Comparison of ENCODE assay signal across 8 cellular contexts in genomic region chr1:72283204-72284083, GRCh38. TPM values are rescaled to one million over a fixed set of nuclear protein-coding genes. Genes with fewer than 3 reads are reported as not detected.
DNase-seq lines count a peak whose midpoint lies in the region; ATAC-seq and TF ChIP-seq lines count a peak whose summit lies in the region.

No MANE protein-coding gene starts in this region.

- no peak for TF ChIP-seq CTCF in esophagus squamous epithelium (IDR thresholded peaks at IDR 0.05)

- 0 to 6% methylated on average over 42 to 48 of the region's 59 CpGs for WGBS in esophagus squamous epithelium, 2 donors
- whole genome bisulfite sequencing in thymus = under 1% methylated on average over 59 of the region's 59 CpGs

- H3K36me3 Mint-ChIP-seq in activated CD4-positive, alpha-beta memory T cell treated with anti-CD3 and anti-CD28 coated beads, Interleukin-2, amount 10 ng/mL, durations not matched to agents 7 days and 5 days (ENCODE audit: low read depth) = no peaks in the 10 kb centered on the region

- peaks cover 13% of the 10 kb centered on the region for H3K4me1 Mint-ChIP-seq in activated CD4-positive, alpha-beta memory T cell treated with anti-CD3 and anti-CD28 coated beads, Interleukin-2, amount 10 ng/mL, durations not matched to agents 7 days and 5 days

- POLR2A ChIA-PET in activated CD4-positive, alpha-beta memory T cell treated with anti-CD3 and anti-CD28 coated beads, Interleukin-2, amount 10 ng/mL, durations not matched to agents 7 days and 5 days (lab: Charles Lee) = no interaction called here

- H3K9me3 ChIP-seq in esophagus squamous epithelium (no peaks in the 10 kb centered on the region), mononuclear cell (ENCODE audit: low read depth, low read length) (no peaks in the 10 kb centered on the region), thymus (ENCODE audit: control insufficient read depth) (no peaks in the 10 kb centered on the region)

- H3K36me3 ChIP-seq in esophagus squamous epithelium (no peaks in the 10 kb centered on the region), thymus (ENCODE audit: control insufficient read depth, insufficient read depth) (no peaks in the 10 kb centered on the region)

- H3K27ac Mint-ChIP-seq in activated CD4-positive, alpha-beta memory T cell treated with anti-CD3 and anti-CD28 coated beads, Interleukin-2, amount 10 ng/mL, durations not matched to agents 7 days and 5 days = no peak overlapping the region

- H3K4me1 ChIP-seq in esophagus squamous epithelium (peaks cover 0 to 37% (median 3%) of the 10 kb centered on the region in 3 donors), mononuclear cell (ENCODE audit: insufficient read depth, low read length) (peaks cover 31% of the 10 kb centered on the region), thymus (ENCODE audit: control insufficient read depth, insufficient read depth, low read length) (peaks cover 4% of the 10 kb centered on the region)

- intact Hi-C loops in esophagus squamous epithelium (cut with DNase I) = no loop called here

- CTCF ChIA-PET in activated CD4-positive, alpha-beta memory T cell treated with anti-CD3 and anti-CD28 coated beads, Interleukin-2, amount 10 ng/mL, durations not matched to agents 7 days and 5 days (lab: Charles Lee) = no interaction called here

- TF ChIP-seq POLR2A in esophagus squamous epithelium (IDR thresholded peaks at IDR 0.05) = peak in 1 of 4 donors; percentile 31

- H3K27me3 Mint-ChIP-seq in activated CD4-positive, alpha-beta memory T cell treated with anti-CD3 and anti-CD28 coated beads, Interleukin-2, amount 10 ng/mL, durations not matched to agents 7 days and 5 days = peaks cover 20% of the 10 kb centered on the region

- no peaks in the 10 kb centered on the region for H3K9me3 Mint-ChIP-seq in activated CD4-positive, alpha-beta memory T cell treated with anti-CD3 and anti-CD28 coated beads, Interleukin-2, amount 10 ng/mL, durations not matched to agents 7 days and 5 days

- DNase-seq in GM03348 (ENCODE audit: low spot score) = peak; percentile 88
- DNase-seq in NCI-H2171 (lab: John Stamatoyannopoulos, UW) = peak; percentile 67
- peak; percentile 16 for DNase-seq in activated CD4-positive, alpha-beta memory T cell treated with anti-CD3 and anti-CD28 coated beads, Interleukin-2, amount 10 ng/mL, durations not matched to agents 7 days and 5 days
- no peak for DNase-seq in esophagus squamous epithelium (lab: John Stamatoyannopoulos, UW)
- no peak for DNase-seq in LoVo (ENCODE audit: low spot score)

- H3K27me3 ChIP-seq in esophagus squamous epithelium (peaks cover 0 to 46% (median 0%) of the 10 kb centered on the region in 4 donors), mononuclear cell (ENCODE audit: insufficient read depth, low read length) (peaks cover 3% of the 10 kb centered on the region), thymus (ENCODE audit: control insufficient read depth, insufficient read depth) (no peaks in the 10 kb centered on the region)

- no peak overlapping the region for H3K4me3 Mint-ChIP-seq in activated CD4-positive, alpha-beta memory T cell treated with anti-CD3 and anti-CD28 coated beads, Interleukin-2, amount 10 ng/mL, durations not matched to agents 7 days and 5 days

- peak overlapping the region; percentile 37 to 72 (median 62) for H3K4me3 ChIP-seq in esophagus squamous epithelium
- peak overlapping the region; percentile 67 for H3K4me3 ChIP-seq in mononuclear cell (ENCODE audit: low read length)
- H3K4me3 ChIP-seq in thymus (ENCODE audit: low read length) = peak overlapping the region; percentile 77

- peak overlapping the region; percentile 73 to 91 (median 88) for H3K27ac ChIP-seq in esophagus squamous epithelium
- H3K27ac ChIP-seq in thymus (ENCODE audit: low read depth) = peak overlapping the region; percentile 95

- ATAC-seq in HG02759 (IDR thresholded peaks at IDR 0.05; ENCODE audit: unreplicated experiment) = peak; percentile 24

RNA-seq across cellular contexts. Expression of gene NEGR1, which starts 1.1 kb away (rescaled TPM):
- not detected for total RNA-seq in activated CD4-positive, alpha-beta memory T cell treated with anti-CD3 and anti-CD28 coated beads, Interleukin-2, amount 10 ng/mL, durations not matched to agents 7 days and 5 days
- total RNA-seq in esophagus squamous epithelium = 1 to 10 TPM in 2 of 4 donors, under 1 TPM in 2; 0.49 to 8.8 (median 2.7) TPM
- 0.31 TPM for total RNA-seq in mononuclear cell
- polyA plus RNA-seq in thymus = 3.3 TPM

Comparison
In these comparisons a context has a peak if more than half of its experiments do, and no peak if none do; other contexts are left out.
1. DNase-seq: peak in GM03348 (single experiment), NCI-H2171 (single experiment) and activated CD4-positive, alpha-beta memory T cell treated with anti-CD3 and anti-CD28 coated beads, Interleukin-2, amount 10 ng/mL, durations not matched to agents 7 days and 5 days (single experiment); none in esophagus squamous epithelium (single experiment) and LoVo (single experiment).
2. Peak in every context shown above with its lines, with median percentiles within 50 percentile points of each other: H3K4me3 ChIP-seq.